In the genomic region with DNA sequence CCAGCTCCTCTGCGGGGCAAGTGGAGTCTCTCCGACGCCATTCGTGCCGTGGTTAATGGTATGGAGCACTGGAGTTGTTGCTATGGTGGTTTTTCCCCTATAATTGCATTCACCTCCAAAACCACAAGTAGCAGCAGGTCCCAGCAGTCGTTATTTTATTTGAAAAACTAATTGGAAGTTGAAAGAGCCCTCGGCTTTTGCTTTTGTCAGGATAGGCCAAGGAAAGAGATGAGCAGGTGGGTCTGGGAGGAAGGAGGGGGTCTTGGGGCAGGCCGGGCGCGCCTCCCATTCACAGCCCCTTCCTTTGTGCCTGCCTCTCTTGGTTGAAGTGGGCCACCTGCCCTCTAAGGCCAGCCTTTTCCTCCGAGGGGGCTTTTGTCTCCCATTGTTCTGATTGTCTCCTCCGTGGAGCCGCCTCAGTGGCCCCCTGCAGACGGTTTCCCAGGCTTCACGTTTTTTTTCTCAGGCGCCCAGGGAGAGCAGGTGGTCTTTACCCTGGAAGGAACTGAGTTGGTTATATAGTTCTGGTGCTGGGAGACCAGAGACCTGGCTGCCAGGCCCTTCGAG, we compare ENCODE assay signal across 1 cellular context.
TF ChIP-seq lines count a peak whose summit lies in the region.

No MANE protein-coding gene starts in this region.

TF ChIP-seq in GM12878, 131 proteins besides CTCF, POLR2A, EP300 and RAD21:
- 0 out of 2 replicates have a peak, but pooled peaks have one; percentile 6 for TF ChIP-seq RUNX3 (IDR thresholded peaks at IDR 0.05; ENCODE audit: low read length)
- TF ChIP-seq TCF12 (IDR thresholded peaks at IDR 0.05; ENCODE audit: low read depth, low read length): no peak
